In genomic region chr12:49108958-49109404, GRCh38 we compare ENCODE assay signal across 8 cellular contexts. TPM values are rescaled to one million over a fixed set of nuclear protein-coding genes. Genes with fewer than 3 reads are reported as not detected.
DNase-seq lines count a peak whose midpoint lies in the region; ATAC-seq and TF ChIP-seq lines count a peak whose summit lies in the region.

No MANE protein-coding gene starts in this region.

- peaks cover 34% of the 10 kb centered on the region for H3K4me1 Mint-ChIP-seq in GM23338
- H3K4me1 Mint-ChIP-seq in T-helper 17 cell: peaks cover 23% of the 10 kb centered on the region

- H4K8ac ChIP-seq in trophoblast cell (ENCODE audit: low read depth, low read length): no peak overlapping the region

- H2AFZ ChIP-seq in GM23338: no peak overlapping the region
- no peak overlapping the region for H2AFZ ChIP-seq in trophoblast cell (ENCODE audit: insufficient read depth, low read length, poor library complexity)

- H2BK120ac ChIP-seq in trophoblast cell (ENCODE audit: insufficient read depth, low read length, poor library complexity): no peak overlapping the region

- WGBS in gastroesophageal sphincter (ENCODE audit: low coverage in 1 of 2), 2 donors: 5 to 8% methylated on average over 2 to 4 of the region's 4 CpGs
- no CpG with 5 or more reads among the region's 4 CpGs for WGBS in trophoblast cell (ENCODE audit: extremely low coverage, insufficient coverage, insufficient read length)

- H3F3A ChIP-seq in GM23338 (replicated peaks; ENCODE audit: low read depth): peaks cover 6% of the 10 kb centered on the region; the same call in 1 of the 2 replicates

- no peak overlapping the region for H2BK5ac ChIP-seq in trophoblast cell (ENCODE audit: low read depth, low read length, poor library complexity)

- H3K4me3 ChIP-seq in GM23338: peak overlapping the region; percentile 90
- H3K4me3 ChIP-seq in gastroesophageal sphincter: peak overlapping the region; percentile 56 to 81
- no peak overlapping the region for H3K4me3 ChIP-seq in trophoblast cell (ENCODE audit: low read depth, low read length)

- H3K18ac ChIP-seq in trophoblast cell (ENCODE audit: low read length): no peak overlapping the region

- peaks cover 8% of the 10 kb centered on the region for H3K27me3 Mint-ChIP-seq in GM23338 (ENCODE audit: insufficient read depth, low read depth, poor library complexity)
- no peaks in the 10 kb centered on the region for H3K27me3 Mint-ChIP-seq in T-helper 17 cell

- H3K9me3 ChIP-seq in T-helper 17 cell (ENCODE audit: control insufficient read depth, low read length, poor library complexity, severe bottlenecking) (no peaks in the 10 kb centered on the region), gastroesophageal sphincter (no peaks in the 10 kb centered on the region), trophoblast cell (ENCODE audit: insufficient read depth, low read depth, low read length) (no peaks in the 10 kb centered on the region)

- no peak for TF ChIP-seq EP300 in gastroesophageal sphincter (IDR thresholded peaks at IDR 0.05)

- H3K36me3 ChIP-seq in GM23338 (ENCODE audit: insufficient read depth) (no peaks in the 10 kb centered on the region), gastroesophageal sphincter (peaks cover 0 to 29% of the 10 kb centered on the region in 2 donors), trophoblast cell (ENCODE audit: control insufficient read depth in 1 of 2, insufficient read depth in 2 of 2, low read length in 2 of 2) (peaks cover 15 to 26% of the 10 kb centered on the region in 2 experiments)

- H3K79me2 ChIP-seq in GM23338 (replicated peaks; ENCODE audit: insufficient read depth) (peaks cover 29% of the 10 kb centered on the region), trophoblast cell (ENCODE audit: control insufficient read depth, insufficient read depth, low read length, poor library complexity) (peaks cover 5% of the 10 kb centered on the region)

- no peak for TF ChIP-seq CTCF in GM23338 (conservative IDR thresholded peaks at IDR 0.05; ENCODE audit: low read depth in 2 of 2)
- TF ChIP-seq CTCF in gastroesophageal sphincter (IDR thresholded peaks at IDR 0.05): no peak

- H4K20me1 ChIP-seq in GM23338 (replicated peaks; ENCODE audit: insufficient read depth): peaks cover 8% of the 10 kb centered on the region

- no peaks in the 10 kb centered on the region for H3K9me2 ChIP-seq in GM23338 (ENCODE audit: insufficient read depth)

- no peak overlapping the region for H2AK5ac ChIP-seq in trophoblast cell (ENCODE audit: low read length)

- H3K27ac ChIP-seq in GM23338 (ENCODE audit: low read depth): no peak overlapping the region
- H3K27ac ChIP-seq in gastroesophageal sphincter: peak overlapping the region; percentile 84 to 99 (median 96)
- H3K27ac ChIP-seq in trophoblast cell (ENCODE audit: low read depth, low read length): no peak overlapping the region

- H3K4me3 Mint-ChIP-seq in GM23338 (peak overlapping the region; percentile 96), T-helper 17 cell (peak overlapping the region; percentile 98)

- no peak for DNase-seq in GM23338 (ENCODE audit: low spot score)
- DNase-seq in T-helper 17 cell: no peak
- peak; percentile 58 to 66 for DNase-seq in trophoblast cell
- DNase-seq in NCI-H1436 (lab: John Stamatoyannopoulos, UW): no peak
- no peak for DNase-seq in stimulated activated CD4-positive, alpha-beta T cell treated with anti-CD3 and anti-CD28 coated beads, Interleukin-12 subunit alpha, Interleukin-12 subunit beta, amount 100 ng/mL, for 4 hours

- no peak for TF ChIP-seq POLR2A in gastroesophageal sphincter (IDR thresholded peaks at IDR 0.05)

- no peak overlapping the region for H3K4ac ChIP-seq in trophoblast cell (ENCODE audit: low read depth, low read length)

- no peak overlapping the region for H4K91ac ChIP-seq in trophoblast cell (ENCODE audit: low read depth, low read length)

- H4K12ac ChIP-seq in trophoblast cell (ENCODE audit: low read depth, low read length): no peak overlapping the region

- H3K9ac ChIP-seq in trophoblast cell (ENCODE audit: low read length): no peak overlapping the region

- H3K4me2 ChIP-seq in GM23338 (peak overlapping the region; percentile 87), trophoblast cell (ENCODE audit: low read length) (peak overlapping the region; percentile 74)

- H3K14ac ChIP-seq in trophoblast cell (ENCODE audit: low read length): no peak overlapping the region

- H3K23ac ChIP-seq in trophoblast cell (ENCODE audit: low read length): no peak overlapping the region

- ATAC-seq in GM23338 (no peak), T-helper 17 cell (no peak), gastroesophageal sphincter (peak; percentile 42), HG02588 (IDR thresholded peaks at IDR 0.05; ENCODE audit: unreplicated experiment) (no peak), GM19395 (IDR thresholded peaks at IDR 0.05; ENCODE audit: unreplicated experiment) (no peak)

- peaks cover 29% of the 10 kb centered on the region for H3K9me3 Mint-ChIP-seq in GM23338

- H3K27me3 ChIP-seq in GM23338 (ENCODE audit: insufficient read depth): no peaks in the 10 kb centered on the region
- H3K27me3 ChIP-seq in gastroesophageal sphincter: no peaks in the 10 kb centered on the region
- no peaks in the 10 kb centered on the region for H3K27me3 ChIP-seq in trophoblast cell (ENCODE audit: insufficient read depth, low read length)

- H3K36me3 Mint-ChIP-seq in GM23338 (ENCODE audit: low read depth) (peaks cover 14% of the 10 kb centered on the region), T-helper 17 cell (ENCODE audit: low read depth) (peaks cover 6% of the 10 kb centered on the region)

- peaks cover 7% of the 10 kb centered on the region for H3K79me1 ChIP-seq in trophoblast cell (ENCODE audit: low read length)

- H3K27ac Mint-ChIP-seq in GM23338 (no peak overlapping the region), T-helper 17 cell (peak overlapping the region; percentile 99)

- H2BK12ac ChIP-seq in trophoblast cell (ENCODE audit: low read length): no peak overlapping the region

- H3K4me1 ChIP-seq in GM23338 (ENCODE audit: insufficient read depth) (peaks cover 14% of the 10 kb centered on the region; the same call in 1 of the 2 replicates), gastroesophageal sphincter (peaks cover 6 to 67% (median 46%) of the 10 kb centered on the region in 3 donors), trophoblast cell (ENCODE audit: control insufficient read depth in 1 of 2, insufficient read depth in 2 of 2, low read length in 2 of 2) (peaks cover 15 to 16% of the 10 kb centered on the region in 2 experiments)

TF ChIP-seq in GM23338, 12 proteins besides CTCF, POLR2A, EP300 and RAD21 (continues in another document):
- TF ChIP-seq EZH2phosphoT487 (IDR thresholded peaks at IDR 0.05; ENCODE audit: unreplicated experiment) (no peak), JUNB (IDR thresholded peaks at IDR 0.05; ENCODE audit: unreplicated experiment) (no peak), CREB1 (CRISPR knock-in tag; IDR thresholded peaks at IDR 0.05; ENCODE audit: low read depth) (no peak), NANOG (IDR thresholded peaks at IDR 0.05; ENCODE audit: borderline replicate concordance) (no peak)

RNA-seq across cellular contexts. Expression of gene LMBR1L, which starts 1.7 kb away (rescaled TPM):
- total RNA-seq in GM23338 (2014; rRNA removed; shearing (Covaris generic)): 33.9 and 57.0 TPM in 2 replicates
- polyA plus RNA-seq in GM23338 (2016; fragmentation: Nextera tagmentation; extraction: Ambion mirVana): 19.8 and 24.3 TPM in 2 replicates
- total RNA-seq in T-helper 17 cell (100 to 1,000 TPM; 257 to 270 TPM), gastroesophageal sphincter (10 to 100 TPM; 17.6 to 77.5 (median 37.5) TPM)
- polyA plus RNA-seq in trophoblast cell (2013): 29.4 and 33.5 TPM in 2 replicates

RNA-seq across cellular contexts. Expression of gene DHH, which starts 14.4 kb away (rescaled TPM):
- total RNA-seq in GM23338 (2014; rRNA removed; shearing (Covaris generic)): not detected in 2 replicates
- polyA plus RNA-seq in GM23338 (2016; fragmentation: Nextera tagmentation; extraction: Ambion mirVana): 0.09 TPM in 1 of 2 replicates, not detected in the other
- total RNA-seq in T-helper 17 cell (under 1 TPM; 0.17 to 0.44 TPM), gastroesophageal sphincter (1 to 10 TPM in 2 of 4 donors, under 1 TPM in 2; 0.54 to 1.2 (median 0.85) TPM)
- 0.11 and 0.12 TPM in 2 replicates for polyA plus RNA-seq in trophoblast cell (2013)

RNA-seq across cellular contexts. Expression of gene TUBA1B, which starts 22.2 kb away (rescaled TPM):
- total RNA-seq in GM23338 (2014; rRNA removed; shearing (Covaris generic)): 2,341 and 2,718 TPM in 2 replicates
- 1,008 and 1,116 TPM in 2 replicates for polyA plus RNA-seq in GM23338 (2016; fragmentation: Nextera tagmentation; extraction: Ambion mirVana)
- total RNA-seq in T-helper 17 cell (100 to 1,000 TPM; 137 to 159 TPM), gastroesophageal sphincter (1,000 to 10,000 TPM in 1 of 4 donors, 100 to 1,000 TPM in 3; 568 to 1,050 (median 731) TPM)
- polyA plus RNA-seq in trophoblast cell (2013): 1,793 and 1,895 TPM in 2 replicates

RNA-seq across cellular contexts. Expression of gene RHEBL1, which starts 39.2 kb away (rescaled TPM):
- total RNA-seq in GM23338 (2014; rRNA removed; shearing (Covaris generic)): 6.7 and 11.8 TPM in 2 replicates
- polyA plus RNA-seq in GM23338 (2016; fragmentation: Nextera tagmentation; extraction: Ambion mirVana): 9.4 and 10.7 TPM in 2 replicates
- total RNA-seq in T-helper 17 cell (1 to 10 TPM; 7.9 to 8.1 TPM), gastroesophageal sphincter (under 1 TPM in 1 of 4 donors, not detected in 3; 0.35 TPM)
- 0.89 and 1.0 TPM in 2 replicates for polyA plus RNA-seq in trophoblast cell (2013)

RNA-seq across cellular contexts. Expression of gene KMT2D, which starts 48.4 kb away (rescaled TPM):
- 86.1 and 120 TPM in 2 replicates for total RNA-seq in GM23338 (2014; rRNA removed; shearing (Covaris generic))
- polyA plus RNA-seq in GM23338 (2016; fragmentation: Nextera tagmentation; extraction: Ambion mirVana): 17.6 and 18.3 TPM in 2 replicates
- total RNA-seq in T-helper 17 cell (100 to 1,000 TPM; 137 to 139 TPM), gastroesophageal sphincter (10 to 100 TPM; 23.6 to 75.0 (median 53.8) TPM)
- polyA plus RNA-seq in trophoblast cell (2013): 21.1 and 21.8 TPM in 2 replicates

Comparison
In these comparisons a context has a peak if more than half of its experiments do, and no peak if none do; other contexts are left out.
1. DNase-seq: peak in trophoblast cell (2 of 2); none in GM23338 (single experiment), T-helper 17 cell (0 of 3), NCI-H1436 (single experiment) and stimulated activated CD4-positive, alpha-beta T cell treated with anti-CD3 and anti-CD28 coated beads, Interleukin-12 subunit alpha, Interleukin-12 subunit beta, amount 100 ng/mL, for 4 hours (single experiment).
2. H3K27ac ChIP-seq: peak in gastroesophageal sphincter (4 of 4); none in GM23338 (single experiment) and trophoblast cell (single experiment).